In the genomic region with DNA sequence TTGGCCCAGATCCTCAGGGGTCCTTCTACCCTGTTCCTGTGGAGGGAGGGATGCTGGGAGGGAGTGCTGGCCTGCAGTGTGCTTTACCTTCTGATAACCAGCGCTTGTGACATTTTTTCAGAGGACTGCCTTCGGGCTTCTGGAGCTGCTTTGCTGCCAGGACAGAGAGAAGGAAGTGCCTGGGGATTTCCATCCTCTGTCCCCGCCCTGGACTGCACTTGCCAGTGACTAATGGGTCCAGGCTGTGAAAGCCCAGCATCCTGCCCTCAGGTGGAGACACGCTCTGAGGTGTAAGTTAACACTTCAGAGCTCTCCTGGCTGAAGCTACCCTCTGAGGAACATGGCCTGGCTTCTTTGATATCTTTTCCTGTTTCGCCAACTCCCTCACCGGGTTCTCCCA, we compare ENCODE assay signal across 18 cellular contexts.
DNase-seq lines count a peak whose midpoint lies in the region; ATAC-seq and TF ChIP-seq lines count a peak whose summit lies in the region.
"Had no signal": no experiment of that assay in that cellular context is flagged by ENCODE, and none has a peak within 500 bp of the region (broad histone marks: within the 10 kb centered on the region; RNA-seq: fewer than 3 reads in every experiment).

No MANE protein-coding gene starts in this region.

- no peak overlapping the region for H3K9ac ChIP-seq in mesendoderm (ENCODE audit: low read length)
- H3K9ac ChIP-seq: KMS-11 had no signal

- H3K9me3 ChIP-seq in body of pancreas, result no peaks in the 10 kb centered on the region

- H3K4me1 Mint-ChIP-seq in activated CD4-positive, alpha-beta memory T cell treated with anti-CD3 and anti-CD28 coated beads for 36 hours (ENCODE audit: low read depth), result no peaks in the 10 kb centered on the region
- no peaks in the 10 kb centered on the region for H3K4me1 Mint-ChIP-seq in activated CD4-positive, alpha-beta memory T cell treated with anti-CD3 and anti-CD28 coated beads, Interleukin-2, amount 10 ng/mL, durations not matched to agents 7 days and 5 days
- H3K4me1 Mint-ChIP-seq: CD4-positive, CD25-positive, alpha-beta regulatory T cell had no signal

- H3K27me3 ChIP-seq in body of pancreas (no peaks in the 10 kb centered on the region), mesendoderm (ENCODE audit: insufficient read depth, low read length, poor library complexity) (no peaks in the 10 kb centered on the region)

- DNase-seq in activated CD4-positive, alpha-beta memory T cell treated with anti-CD3 and anti-CD28 coated beads for 36 hours, result peak; percentile 31
- DNase-seq in activated CD4-positive, alpha-beta memory T cell treated with anti-CD3 and anti-CD28 coated beads, Interleukin-2, amount 10 ng/mL, durations not matched to agents 7 days and 5 days, result no peak
- peak; percentile 24 for DNase-seq in HK-2 (ENCODE audit: unreplicated experiment)
- peak in 2 of 4 donors; percentile 12 to 14 for DNase-seq in body of pancreas
- DNase-seq in mesendoderm, result peak; percentile 74
- DNase-seq in pons (ENCODE audit: low spot score), result no peak
- DNase-seq: ACHN; activated CD4-positive, CD25-positive, alpha-beta regulatory T cell treated with anti-CD3 and anti-CD28 coated beads, Interleukin-2, amount 50 U/mL, for 72 hours; activated T-cell treated with anti-CD3 and anti-CD28 coated beads for 4 hours; CD4-positive, CD25-positive, alpha-beta regulatory T cell; DMS79 treated with DMSO at 0.1 percent for 48 hours; HFFc6; NCI-H1092; T1000 had no signal

- H3K36me3 Mint-ChIP-seq in activated CD4-positive, alpha-beta memory T cell treated with anti-CD3 and anti-CD28 coated beads for 36 hours, result no peaks in the 10 kb centered on the region
- no peaks in the 10 kb centered on the region for H3K36me3 Mint-ChIP-seq in activated CD4-positive, alpha-beta memory T cell treated with anti-CD3 and anti-CD28 coated beads, Interleukin-2, amount 10 ng/mL, durations not matched to agents 7 days and 5 days (ENCODE audit: low read depth)

- H3K4me2 ChIP-seq in mesendoderm (ENCODE audit: low read length), result no peak overlapping the region
- H3K4me2 ChIP-seq: KMS-11 had no signal

- H3K56ac ChIP-seq in mesendoderm (ENCODE audit: low read length), result no peak overlapping the region

- TF ChIP-seq CTCF in body of pancreas (IDR thresholded peaks at IDR 0.05), result no peak

- H3K4me1 ChIP-seq in body of pancreas, result no peaks in the 10 kb centered on the region
- no peaks in the 10 kb centered on the region for H3K4me1 ChIP-seq in mesendoderm (ENCODE audit: control insufficient read depth, low read depth, low read length)

- H3K27ac Mint-ChIP-seq in activated CD4-positive, alpha-beta memory T cell treated with anti-CD3 and anti-CD28 coated beads for 36 hours, result no peak overlapping the region
- no peak overlapping the region for H3K27ac Mint-ChIP-seq in activated CD4-positive, alpha-beta memory T cell treated with anti-CD3 and anti-CD28 coated beads, Interleukin-2, amount 10 ng/mL, durations not matched to agents 7 days and 5 days
- H3K27ac Mint-ChIP-seq: HFFc6 had no signal

- no peak overlapping the region for H3K4ac ChIP-seq in mesendoderm (ENCODE audit: low read depth, low read length)

- no peaks in the 10 kb centered on the region for H3K79me1 ChIP-seq in mesendoderm (ENCODE audit: low read length)

- H2BK15ac ChIP-seq in mesendoderm (replicated peaks; ENCODE audit: low read depth), result no peak overlapping the region

- intact Hi-C loops in activated CD4-positive, alpha-beta memory T cell treated with anti-CD3 and anti-CD28 coated beads for 36 hours (cut with micrococcal nuclease), result no loop called here
- intact Hi-C loops in body of pancreas (cut with DNase I), result no loop called here

- no peak overlapping the region for H3K4me3 Mint-ChIP-seq in activated CD4-positive, alpha-beta memory T cell treated with anti-CD3 and anti-CD28 coated beads for 36 hours
- no peak overlapping the region for H3K4me3 Mint-ChIP-seq in activated CD4-positive, alpha-beta memory T cell treated with anti-CD3 and anti-CD28 coated beads, Interleukin-2, amount 10 ng/mL, durations not matched to agents 7 days and 5 days
- H3K4me3 Mint-ChIP-seq: CD4-positive, CD25-positive, alpha-beta regulatory T cell; HFFc6 had no signal

- H3K27ac ChIP-seq in body of pancreas (no peak overlapping the region), mesendoderm (ENCODE audit: low read depth, low read length) (no peak overlapping the region)
- H3K27ac ChIP-seq: KMS-11 had no signal

- peak; percentile 38 for ATAC-seq in body of pancreas
- no peak for ATAC-seq in GM21515 (IDR thresholded peaks at IDR 0.05; ENCODE audit: unreplicated experiment)
- ATAC-seq in HG03097 (IDR thresholded peaks at IDR 0.05; ENCODE audit: low FRiP score, unreplicated experiment), result no peak
- ATAC-seq: SK-N-SH treated with all-trans-retinoic acid at 6 μM for 48 hours had no signal

- no peak overlapping the region for H2BK120ac ChIP-seq in mesendoderm (ENCODE audit: low read depth, low read length)

- H3K36me3 ChIP-seq in body of pancreas (replicated peaks in 1 of 2; ENCODE audit: insufficient read depth in 1 of 2, low read depth in 2 of 2) (no peaks in the 10 kb centered on the region), mesendoderm (ENCODE audit: control insufficient read depth, insufficient read depth, low read length) (no peaks in the 10 kb centered on the region)

- POLR2A ChIA-PET in activated CD4-positive, alpha-beta memory T cell treated with anti-CD3 and anti-CD28 coated beads for 36 hours (lab: Charles Lee), result no interaction called here
- POLR2A ChIA-PET in activated CD4-positive, alpha-beta memory T cell treated with anti-CD3 and anti-CD28 coated beads, Interleukin-2, amount 10 ng/mL, durations not matched to agents 7 days and 5 days (lab: Charles Lee), result no interaction called here

- H3K23ac ChIP-seq in mesendoderm (ENCODE audit: low read length), result no peak overlapping the region

- no peak overlapping the region for H4K5ac ChIP-seq in mesendoderm (ENCODE audit: low read length)

- no peak overlapping the region for H2AK5ac ChIP-seq in mesendoderm (ENCODE audit: low read length)

- TF ChIP-seq POLR2A in body of pancreas (IDR thresholded peaks at IDR 0.05), result no peak

- H3K18ac ChIP-seq in mesendoderm (ENCODE audit: low read length), result peak overlapping the region; percentile 20

- no peak overlapping the region for H2BK5ac ChIP-seq in mesendoderm (ENCODE audit: low read length)

- CTCF ChIA-PET in activated CD4-positive, alpha-beta memory T cell treated with anti-CD3 and anti-CD28 coated beads for 36 hours (lab: Charles Lee), result no interaction called here
- CTCF ChIA-PET in activated CD4-positive, alpha-beta memory T cell treated with anti-CD3 and anti-CD28 coated beads, Interleukin-2, amount 10 ng/mL, durations not matched to agents 7 days and 5 days (lab: Charles Lee), result interaction anchor here (1.5 kb wide), 1 partner anchor 210 kb away, joined by 5 read pairs; no protein-coding TSS in a partner anchor

- no peak overlapping the region for H3K4me3 ChIP-seq in body of pancreas
- H3K4me3 ChIP-seq in mesendoderm (ENCODE audit: low read length), result no peak overlapping the region

- no peak overlapping the region for H4K8ac ChIP-seq in mesendoderm (ENCODE audit: low read depth, low read length)

- H3K27me3 Mint-ChIP-seq in activated CD4-positive, alpha-beta memory T cell treated with anti-CD3 and anti-CD28 coated beads for 36 hours, result peaks cover 14% of the 10 kb centered on the region
- H3K27me3 Mint-ChIP-seq in activated CD4-positive, alpha-beta memory T cell treated with anti-CD3 and anti-CD28 coated beads, Interleukin-2, amount 10 ng/mL, durations not matched to agents 7 days and 5 days, result peaks cover 6% of the 10 kb centered on the region

- H3K79me2 ChIP-seq in mesendoderm (ENCODE audit: control insufficient read depth, insufficient read depth, low read length), result no peaks in the 10 kb centered on the region

- 27% methylated on average over 3 to 6 of the region's 6 CpGs for WGBS in body of pancreas, 2 donors
- no CpG with 5 or more reads among the region's 6 CpGs for WGBS in mesendoderm (ENCODE audit: extremely low coverage, insufficient coverage, low lambda C conversion rate)

- H3K9me3 Mint-ChIP-seq in activated CD4-positive, alpha-beta memory T cell treated with anti-CD3 and anti-CD28 coated beads for 36 hours, result peaks cover 4% of the 10 kb centered on the region
- H3K9me3 Mint-ChIP-seq in activated CD4-positive, alpha-beta memory T cell treated with anti-CD3 and anti-CD28 coated beads, Interleukin-2, amount 10 ng/mL, durations not matched to agents 7 days and 5 days, result peaks cover 1% of the 10 kb centered on the region

Comparison
In these comparisons a context has a peak if more than half of its experiments do, and no peak if none do; other contexts are left out.
1. DNase-seq: peak in activated CD4-positive, alpha-beta memory T cell treated with anti-CD3 and anti-CD28 coated beads for 36 hours (single experiment), HK-2 (single experiment) and mesendoderm (single experiment); none in activated CD4-positive, alpha-beta memory T cell treated with anti-CD3 and anti-CD28 coated beads, Interleukin-2, amount 10 ng/mL, durations not matched to agents 7 days and 5 days (single experiment) and pons (single experiment).